Comparison of ENCODE assay signal across 15 cellular contexts in the genomic region with DNA sequence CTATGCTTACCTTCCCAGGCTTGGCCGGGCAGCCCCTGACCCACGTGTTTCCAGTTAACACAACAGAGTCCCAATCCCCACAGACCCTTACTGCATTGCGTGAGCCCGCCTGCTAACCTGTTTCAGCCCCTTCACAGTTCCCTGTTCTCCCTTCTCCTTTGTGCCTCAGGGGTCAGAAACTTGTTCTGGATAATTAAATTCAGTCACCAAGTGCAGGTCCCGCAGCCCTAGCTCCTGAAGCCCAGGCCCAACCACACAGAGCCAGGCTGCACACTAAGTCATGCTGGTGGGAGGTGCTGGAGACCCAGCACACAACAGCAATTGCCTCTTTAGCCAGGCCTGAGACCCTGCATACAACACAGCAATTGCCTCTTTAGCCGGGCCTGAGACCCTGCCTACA. TPM values are rescaled to one million over a fixed set of nuclear protein-coding genes. Genes with fewer than 3 reads are reported as not detected.
A peak's percentile ranks its signal among the peaks of the same experiment; 100 is the strongest.
DNase-seq lines count a peak whose midpoint lies in the region; ATAC-seq and TF ChIP-seq lines count a peak whose summit lies in the region.
"Had no signal": no experiment of that assay in that cellular context is flagged by ENCODE, and none has a peak within 500 bp of the region (broad histone marks: within the 10 kb centered on the region; RNA-seq: fewer than 3 reads in every experiment).

No MANE protein-coding gene starts in this region.

- no peak for TF ChIP-seq POLR2A in spleen (IDR thresholded peaks at IDR 0.05)

- no peaks in the 10 kb centered on the region for H3K9me3 Mint-ChIP-seq in nephron progenitor cell
- H3K9me3 Mint-ChIP-seq in activated T-cell treated with anti-CD3 and anti-CD28 coated beads, Interleukin-2, amount 50 U/mL, for 72 hours: no peaks in the 10 kb centered on the region
- H3K9me3 Mint-ChIP-seq: CD4-positive, alpha-beta T cell; GM23338 had no signal

- H3K36me3 ChIP-seq in H7 (replicated peaks; ENCODE audit: control insufficient read depth, insufficient read depth, low read length) (no peaks in the 10 kb centered on the region), spleen (no peaks in the 10 kb centered on the region)
- H3K36me3 ChIP-seq: BE2C had no signal

- no peak overlapping the region for H3K4me3 Mint-ChIP-seq in nephron progenitor cell
- no peak overlapping the region for H3K4me3 Mint-ChIP-seq in activated T-cell treated with anti-CD3 and anti-CD28 coated beads, Interleukin-2, amount 50 U/mL, for 72 hours
- H3K4me3 Mint-ChIP-seq: CD4-positive, alpha-beta T cell; GM23338 had no signal

- peaks cover 30% of the 10 kb centered on the region for H3K4me1 Mint-ChIP-seq in nephron progenitor cell
- no peaks in the 10 kb centered on the region for H3K4me1 Mint-ChIP-seq in activated T-cell treated with anti-CD3 and anti-CD28 coated beads, Interleukin-2, amount 50 U/mL, for 72 hours (ENCODE audit: low read depth)
- H3K4me1 Mint-ChIP-seq: GM23338 had no signal

- intact Hi-C loops in spleen (cut with DNase I; ENCODE audit: low total_unique reads): no loop called here

- TF ChIP-seq CTCF in nephron progenitor cell (IDR thresholded peaks at IDR 0.05) (no peak), spleen (IDR thresholded peaks at IDR 0.05 in 8 of 11, conservative IDR thresholded peaks at IDR 0.05 in 3 of 11) (no peak)

- no peak overlapping the region for H3K27ac ChIP-seq in spleen

- 88 to 96% (median 89%) methylated on average over 6 of the region's 6 CpGs for WGBS in spleen, 5 donors

- no peaks in the 10 kb centered on the region for H3K4me1 ChIP-seq in spleen
- H3K4me1 ChIP-seq: BE2C, Caco-2 had no signal

- H3K4me3 ChIP-seq in H7 (ENCODE audit: insufficient read depth, low read depth, low read length) (no peak overlapping the region), spleen (no peak overlapping the region)
- H3K4me3 ChIP-seq: GM23338 had no signal

- H3K36me3 Mint-ChIP-seq in nephron progenitor cell (ENCODE audit: low read depth): no peaks in the 10 kb centered on the region
- no peaks in the 10 kb centered on the region for H3K36me3 Mint-ChIP-seq in activated T-cell treated with anti-CD3 and anti-CD28 coated beads, Interleukin-2, amount 50 U/mL, for 72 hours (ENCODE audit: insufficient read depth in 2 of 2)

- ATAC-seq in activated T-cell treated with anti-CD3 and anti-CD28 coated beads, Interleukin-2, amount 50 U/mL, for 72 hours (replicated peaks in 1 of 2): no peak
- ATAC-seq: GM23338 had no signal

- DNase-seq in ELF-1 (ENCODE audit: low read depth, low spot score) (peak; percentile 66), H7 (peak; percentile 7), nephron progenitor cell (no peak), spleen (peak; percentile 23), amniotic stem cell (lab: John Stamatoyannopoulos, UW) (no peak), hippocampal formation (lab: John Stamatoyannopoulos, UW) (no peak)
- DNase-seq in activated T-cell treated with anti-CD3 and anti-CD28 coated beads, Interleukin-2, amount 50 U/mL, for 72 hours: no peak
- DNase-seq: ACHN; BE2C; C1 segment of cervical spinal cord; Caco-2; CD4-positive, alpha-beta T cell; GDM1 had no signal

- H3K27me3 ChIP-seq in H7 (ENCODE audit: control insufficient read depth, insufficient read depth, low read length) (no peaks in the 10 kb centered on the region), spleen (replicated peaks in 1 of 7) (no peaks in the 10 kb centered on the region)
- H3K27me3 ChIP-seq: BE2C had no signal

- H3K27ac Mint-ChIP-seq in nephron progenitor cell: peak overlapping the region; percentile 77
- H3K27ac Mint-ChIP-seq in activated T-cell treated with anti-CD3 and anti-CD28 coated beads, Interleukin-2, amount 50 U/mL, for 72 hours: no peak overlapping the region
- H3K27ac Mint-ChIP-seq: CD4-positive, alpha-beta T cell; GM23338 had no signal

- H3K9me3 ChIP-seq in spleen: no peaks in the 10 kb centered on the region
- H3K9me3 ChIP-seq: BE2C, Caco-2 had no signal

- peaks cover 3% of the 10 kb centered on the region for H3K27me3 Mint-ChIP-seq in nephron progenitor cell (ENCODE audit: low read depth, poor library complexity)
- no peaks in the 10 kb centered on the region for H3K27me3 Mint-ChIP-seq in activated T-cell treated with anti-CD3 and anti-CD28 coated beads, Interleukin-2, amount 50 U/mL, for 72 hours (ENCODE audit: low read depth)
- H3K27me3 Mint-ChIP-seq: CD4-positive, alpha-beta T cell had no signal

RNA-seq across cellular contexts. Expression of a gene that starts 9.6 kb away (rescaled TPM):
- 1.1 and 2.1 TPM in 2 replicates for total RNA-seq in H7 (2014; rRNA removed; shearing (Covaris generic))
- under 1 TPM in 5 of 7 donors, not detected in 2; 0.13 to 0.56 (median 0.43) TPM for total RNA-seq in spleen
- polyA plus RNA-seq in spleen: not detected
- not detected for total RNA-seq in activated T-cell treated with anti-CD3 and anti-CD28 coated beads, Interleukin-2, amount 50 U/mL, for 72 hours
- total RNA-seq: CD4-positive, alpha-beta T cell; HT-29 had no signal

RNA-seq across cellular contexts. Expression of a gene that starts 31.2 kb away (rescaled TPM):
- total RNA-seq in H7 (2014; rRNA removed; shearing (Covaris generic)): 140 and 149 TPM in 2 replicates
- 100 to 1,000 TPM in 1 of 7 donors, 10 to 100 TPM in 6; 55.2 to 126 (median 95.0) TPM for total RNA-seq in spleen
- polyA plus RNA-seq in spleen: 10 to 100 TPM; 41.5 to 81.0 (median 73.6) TPM
- 100 to 1,000 TPM in 1 of 2 donors, 10 to 100 TPM in 1; 79.1 to 101 TPM for total RNA-seq in activated T-cell treated with anti-CD3 and anti-CD28 coated beads, Interleukin-2, amount 50 U/mL, for 72 hours

RNA-seq across cellular contexts. Expression of a gene that starts 31.6 kb away (rescaled TPM):
- 25.4 and 30.5 TPM in 2 replicates for total RNA-seq in H7 (2014; rRNA removed; shearing (Covaris generic))
- total RNA-seq in spleen: 10 to 100 TPM; 13.4 to 24.3 (median 18.5) TPM
- polyA plus RNA-seq in spleen: 10 to 100 TPM in 1 of 3 donors, 1 to 10 TPM in 2; 9.8 to 10.8 (median 9.8) TPM
- total RNA-seq in activated T-cell treated with anti-CD3 and anti-CD28 coated beads, Interleukin-2, amount 50 U/mL, for 72 hours: 10 to 100 TPM; 18.9 to 25.5 TPM

Comparison
In these comparisons a context has a peak if more than half of its experiments do, and no peak if none do; other contexts are left out.
1. DNase-seq: peak in ELF-1 (single experiment), H7 (single experiment) and spleen (single experiment); none in nephron progenitor cell (single experiment), amniotic stem cell (single experiment), hippocampal formation (0 of 2) and activated T-cell treated with anti-CD3 and anti-CD28 coated beads, Interleukin-2, amount 50 U/mL, for 72 hours (0 of 2).